Comparison of ENCODE assay signal across 14 cellular contexts in genomic region chr3:140845878-140846277, GRCh38.
DNase-seq lines count a peak whose midpoint lies in the region; ATAC-seq and TF ChIP-seq lines count a peak whose summit lies in the region.
"Had no signal": no experiment of that assay in that cellular context is flagged by ENCODE, and none has a peak within 500 bp of the region (broad histone marks: within the 10 kb centered on the region; RNA-seq: fewer than 3 reads in every experiment).

No MANE protein-coding gene starts in this region.

- no peak overlapping the region for H2AK5ac ChIP-seq in trophoblast cell (ENCODE audit: low read length)

- no peak overlapping the region for H3K27ac Mint-ChIP-seq in activated naive CD8-positive, alpha-beta T cell treated with anti-CD3 and anti-CD28 coated beads, Interleukin-2, amount 50 U/mL, for 24 hours
- H3K27ac Mint-ChIP-seq: activated T-helper 1 cell treated with anti-CD3 and anti-CD28 coated beads, Interleukin-12 subunit alpha, Interleukin-12 subunit beta, Interleukin-2, Interleukin-4 antibody, amounts not matched to agents 30 ng/mL and 10 ng/mL and 1 ng/mL, durations not matched to agents 14 hours and 24 hours and 36 hours had no signal

- ATAC-seq in GM18868 (IDR thresholded peaks at IDR 0.05; ENCODE audit: unreplicated experiment) (peak; percentile 36), GM21526 (IDR thresholded peaks at IDR 0.05; ENCODE audit: low FRiP score, unreplicated experiment) (peak; percentile 42), HG03066 (IDR thresholded peaks at IDR 0.05; ENCODE audit: low read depth, unreplicated experiment) (peak; percentile 46), upper lobe of right lung (no peak)
- peak; percentile 33 for ATAC-seq in activated naive CD8-positive, alpha-beta T cell treated with anti-CD3 and anti-CD28 coated beads, Interleukin-2, amount 50 U/mL, for 24 hours
- ATAC-seq in activated CD4-positive, CD25-positive, alpha-beta regulatory T cell treated with anti-CD3 and anti-CD28 coated beads, Interleukin-2, amount 50 U/mL, for 24 hours = no peak
- ATAC-seq: K562 had no signal

- H2BK5ac ChIP-seq in trophoblast cell (ENCODE audit: low read depth, low read length, poor library complexity) = no peak overlapping the region

- H3K4me1 ChIP-seq in upper lobe of right lung (no peaks in the 10 kb centered on the region), trophoblast cell (ENCODE audit: control insufficient read depth in 1 of 2, insufficient read depth in 2 of 2, low read length in 2 of 2) (no peaks in the 10 kb centered on the region)

- H3K36me3 ChIP-seq in upper lobe of right lung = no peaks in the 10 kb centered on the region
- no peaks in the 10 kb centered on the region for H3K36me3 ChIP-seq in trophoblast cell (ENCODE audit: control insufficient read depth in 1 of 2, insufficient read depth in 2 of 2, low read length in 2 of 2)

- no peaks in the 10 kb centered on the region for H3K36me3 Mint-ChIP-seq in activated naive CD8-positive, alpha-beta T cell treated with anti-CD3 and anti-CD28 coated beads, Interleukin-2, amount 50 U/mL, for 24 hours (ENCODE audit: low read depth)

- no peaks in the 10 kb centered on the region for H3K79me2 ChIP-seq in trophoblast cell (ENCODE audit: control insufficient read depth, insufficient read depth, low read length, poor library complexity)

- no peak overlapping the region for H3K18ac ChIP-seq in trophoblast cell (ENCODE audit: low read length)

- H3K27ac ChIP-seq in upper lobe of right lung (no peak overlapping the region), trophoblast cell (ENCODE audit: low read depth, low read length) (no peak overlapping the region)
- H3K27ac ChIP-seq: C4-2B, dorsolateral prefrontal cortex had no signal

- H2AFZ ChIP-seq in trophoblast cell (ENCODE audit: insufficient read depth, low read length, poor library complexity) = no peak overlapping the region

- H3K4me1 Mint-ChIP-seq in activated naive CD8-positive, alpha-beta T cell treated with anti-CD3 and anti-CD28 coated beads, Interleukin-2, amount 50 U/mL, for 24 hours = peaks cover 16% of the 10 kb centered on the region

- H3K27me3 Mint-ChIP-seq in activated naive CD8-positive, alpha-beta T cell treated with anti-CD3 and anti-CD28 coated beads, Interleukin-2, amount 50 U/mL, for 24 hours = peaks cover 9% of the 10 kb centered on the region

- H3K4ac ChIP-seq in trophoblast cell (ENCODE audit: low read depth, low read length) = no peak overlapping the region

- no peak overlapping the region for H4K12ac ChIP-seq in trophoblast cell (ENCODE audit: low read depth, low read length)

- intact Hi-C loops in upper lobe of right lung (cut with DNase I) = no loop called here

- H2BK120ac ChIP-seq in trophoblast cell (ENCODE audit: insufficient read depth, low read length, poor library complexity) = no peak overlapping the region

- no peak overlapping the region for H3K23ac ChIP-seq in trophoblast cell (ENCODE audit: low read length)

- H3K27me3 ChIP-seq in upper lobe of right lung (no peaks in the 10 kb centered on the region), trophoblast cell (ENCODE audit: insufficient read depth, low read length) (no peaks in the 10 kb centered on the region)

- H3K4me2 ChIP-seq in trophoblast cell (ENCODE audit: low read length) = no peak overlapping the region

- no peak overlapping the region for H3K14ac ChIP-seq in trophoblast cell (ENCODE audit: low read length)

- no CpG with 5 or more reads among the region's 2 CpGs for WGBS in trophoblast cell (ENCODE audit: extremely low coverage, insufficient coverage, insufficient read length)

- H3K9ac ChIP-seq in trophoblast cell (ENCODE audit: low read length) = no peak overlapping the region

- H3K4me3 Mint-ChIP-seq in activated naive CD8-positive, alpha-beta T cell treated with anti-CD3 and anti-CD28 coated beads, Interleukin-2, amount 50 U/mL, for 24 hours = no peak overlapping the region
- H3K4me3 Mint-ChIP-seq: activated T-helper 1 cell treated with anti-CD3 and anti-CD28 coated beads, Interleukin-12 subunit alpha, Interleukin-12 subunit beta, Interleukin-2, Interleukin-4 antibody, amounts not matched to agents 30 ng/mL and 10 ng/mL and 1 ng/mL, durations not matched to agents 14 hours and 24 hours and 36 hours had no signal

- no peak overlapping the region for H2BK12ac ChIP-seq in trophoblast cell (ENCODE audit: low read length)

- no peak overlapping the region for H4K8ac ChIP-seq in trophoblast cell (ENCODE audit: low read depth, low read length)

- H3K9me3 ChIP-seq in upper lobe of right lung = no peaks in the 10 kb centered on the region
- H3K9me3 ChIP-seq in trophoblast cell (ENCODE audit: insufficient read depth, low read depth, low read length) = no peaks in the 10 kb centered on the region

- H3K79me1 ChIP-seq in trophoblast cell (ENCODE audit: low read length) = no peaks in the 10 kb centered on the region

- no peak for DNase-seq in activated naive CD8-positive, alpha-beta T cell treated with anti-CD3 and anti-CD28 coated beads, Interleukin-2, amount 50 U/mL, for 24 hours
- DNase-seq in upper lobe of right lung = no peak
- DNase-seq in trophoblast cell = no peak
- DNase-seq: dorsolateral prefrontal cortex, NCI-H1417 treated with DMSO at 0.1 percent for 48 hours, NCI-H82 had no signal

- H3K9me3 Mint-ChIP-seq in activated naive CD8-positive, alpha-beta T cell treated with anti-CD3 and anti-CD28 coated beads, Interleukin-2, amount 50 U/mL, for 24 hours = no peaks in the 10 kb centered on the region
- H3K9me3 Mint-ChIP-seq: activated T-helper 1 cell treated with anti-CD3 and anti-CD28 coated beads, Interleukin-12 subunit alpha, Interleukin-12 subunit beta, Interleukin-2, Interleukin-4 antibody, amounts not matched to agents 30 ng/mL and 10 ng/mL and 1 ng/mL, durations not matched to agents 14 hours and 24 hours and 36 hours had no signal

- TF ChIP-seq CTCF in upper lobe of right lung (IDR thresholded peaks at IDR 0.05) = no peak

- H3K4me3 ChIP-seq in upper lobe of right lung (no peak overlapping the region), trophoblast cell (ENCODE audit: low read depth, low read length) (no peak overlapping the region)
- H3K4me3 ChIP-seq: dorsolateral prefrontal cortex, K562, lung had no signal

- no peak overlapping the region for H4K91ac ChIP-seq in trophoblast cell (ENCODE audit: low read depth, low read length)

Comparison
In these comparisons a context has a peak if more than half of its experiments do, and no peak if none do; other contexts are left out.
1. ATAC-seq: peak in GM18868 (single experiment), GM21526 (single experiment), HG03066 (single experiment) and activated naive CD8-positive, alpha-beta T cell treated with anti-CD3 and anti-CD28 coated beads, Interleukin-2, amount 50 U/mL, for 24 hours (single experiment); none in activated CD4-positive, CD25-positive, alpha-beta regulatory T cell treated with anti-CD3 and anti-CD28 coated beads, Interleukin-2, amount 50 U/mL, for 24 hours (0 of 2) and upper lobe of right lung (single experiment).